Comparison of ENCODE assay signal across 22 cellular contexts in the genomic region with DNA sequence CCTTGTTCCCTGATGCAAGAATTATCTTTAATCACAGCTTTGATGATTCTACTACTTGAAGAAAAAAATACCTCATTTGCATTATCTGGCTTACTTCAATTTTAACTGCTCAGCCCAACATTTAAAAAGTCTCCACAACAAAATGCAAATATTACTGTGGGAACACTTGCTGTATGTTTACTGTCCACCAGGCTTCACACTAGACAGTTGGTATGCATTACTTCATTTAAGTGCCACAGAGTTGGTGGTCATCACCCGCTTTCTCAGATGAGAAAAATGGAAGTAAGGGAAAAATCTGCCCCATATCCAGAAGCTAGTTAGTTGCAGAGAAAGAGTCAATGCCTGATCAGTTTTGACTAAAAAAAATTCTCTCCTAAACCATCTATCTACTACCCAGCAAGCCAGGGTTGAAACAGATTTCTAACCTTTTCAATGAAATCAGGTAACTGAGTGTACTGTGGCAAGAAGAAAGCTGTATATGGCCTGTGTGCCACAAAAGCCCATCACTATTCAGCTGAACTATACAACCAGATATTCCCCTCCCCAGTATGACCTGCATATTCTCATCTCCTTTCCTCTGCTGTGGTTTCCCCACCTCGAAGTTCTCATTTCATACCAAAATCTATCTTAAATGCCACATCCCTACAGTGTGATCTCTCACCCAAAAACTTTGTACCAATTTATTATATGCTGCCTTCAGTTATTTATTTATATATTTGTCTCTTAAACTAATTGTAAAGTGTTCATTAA.
DNase-seq lines count a peak whose midpoint lies in the region; ATAC-seq, FAIRE-seq and TF ChIP-seq lines count a peak whose summit lies in the region.
"Had no signal": no experiment of that assay in that cellular context is flagged by ENCODE, and none has a peak within 500 bp of the region (broad histone marks: within the 10 kb centered on the region; RNA-seq: fewer than 3 reads in every experiment).

No MANE protein-coding gene starts in this region.

- in situ Hi-C loops in GM12878 (cut with MboI): no loop called here

- no peak overlapping the region for H3K4me3 Mint-ChIP-seq in CD4-positive, alpha-beta memory T cell
- peak overlapping the region; percentile 10 for H3K4me3 Mint-ChIP-seq in natural killer cell
- H3K4me3 Mint-ChIP-seq: H9; naive thymus-derived CD4-positive, alpha-beta T cell had no signal

- no peak overlapping the region for H3K4me2 ChIP-seq in GM12878 (ENCODE audit: control insufficient read depth, insufficient read depth)

- no peaks in the 10 kb centered on the region for H3K79me2 ChIP-seq in GM12878 (ENCODE audit: control insufficient read depth, insufficient read depth, low read length)
- H3K79me2 ChIP-seq: parathyroid adenoma had no signal

- FAIRE-seq in GM19239 (lab: Jason Lieb, UNC): peak; percentile 52
- no peak for FAIRE-seq in GM12878 (lab: Jason Lieb, UNC)

- ATAC-seq in GM12878 (peak; percentile 67), natural killer cell (peak; percentile 78 to 90 (median 78))
- ATAC-seq: esophagus mucosa; naive thymus-derived CD4-positive, alpha-beta T cell had no signal

- no peak overlapping the region for H3K4me3 ChIP-seq in CD4-positive, alpha-beta memory T cell (ENCODE audit: low read length in 2 of 2)
- H3K4me3 ChIP-seq in GM12878: no peak overlapping the region
- H3K4me3 ChIP-seq in MG63: no peak overlapping the region
- H3K4me3 ChIP-seq: lung, testis had no signal

- H3K9ac ChIP-seq in GM12878 (ENCODE audit: control insufficient read depth, insufficient read depth, low read length): no peak overlapping the region
- H3K9ac ChIP-seq: parathyroid adenoma had no signal

- H3K36me3 ChIP-seq in CD4-positive, alpha-beta memory T cell (ENCODE audit: insufficient read depth, low read length): peaks cover 13% of the 10 kb centered on the region
- H3K36me3 ChIP-seq in GM12878 (ENCODE audit: control insufficient read depth in 2 of 2, insufficient read depth in 2 of 2, low read length in 1 of 2) (peaks cover 2 to 13% of the 10 kb centered on the region in 2 experiments; a peak in 3 of 4 replicates), MG63 (peaks cover 2% of the 10 kb centered on the region; the same call in 1 of the 2 replicates)

- CTCF ChIA-PET in CD4-positive, alpha-beta memory T cell (lab: Charles Lee; ENCODE audit: partially characterized antibody): interaction anchor here (0.6 kb wide), 1 partner anchor 75 kb away, joined by 3 read pairs; no protein-coding TSS in a partner anchor
- CTCF ChIA-PET in GM12878 (lab: Yijun Ruan, JAX): interaction anchor here (0.7 to 1.6 kb wide), 5 partner anchors 10 to 396 kb away, joined by 3 to 5 read pairs (median 3); no protein-coding TSS in a partner anchor

- no peak for DNase-seq in CD4-positive, alpha-beta memory T cell
- DNase-seq in GM19239 (ENCODE audit: insufficient read length, low spot score): no peak
- no peak for DNase-seq in GM12878 (ENCODE audit: low read depth, low spot score)
- DNase-seq in natural killer cell: no peak
- DNase-seq in MG63: no peak
- DNase-seq in activated gamma-delta T cell (lab: John Stamatoyannopoulos, UW): no peak
- DNase-seq in HuH-7.5 (ENCODE audit: low spot score): no peak
- DNase-seq in activated CD4-positive, alpha-beta T cell treated with anti-CD3 and anti-CD28 coated beads for 1 hour: no peak
- DNase-seq: activated effector memory CD4-positive, alpha-beta T cell treated with anti-CD3 and anti-CD28 coated beads, Interleukin-2, amount 50 U/mL, for 16 hours; GF-D8; H9; MM.1S; naive thymus-derived CD4-positive, alpha-beta T cell; NCI-H1694 treated with DMSO at 0.1 percent for 48 hours; SHP77; stimulated activated CD4-positive, alpha-beta T cell treated with anti-CD3 and anti-CD28 coated beads, Interleukin-4, amount 100 ng/mL, for 1 hour; T-helper 1 cell; testis had no signal

- intact Hi-C loops in CD4-positive, alpha-beta memory T cell (cut with micrococcal nuclease): no loop called here
- intact Hi-C loops in GM12878 (cut with micrococcal nuclease; ENCODE audit: unreplicated experiment) (no loop called here), natural killer cell (cut with micrococcal nuclease) (no loop called here)

- peaks cover 7 to 23% (median 21%) of the 10 kb centered on the region in 4 donors for H3K4me1 Mint-ChIP-seq in CD4-positive, alpha-beta memory T cell
- H3K4me1 Mint-ChIP-seq in natural killer cell: peaks cover 17 to 21% of the 10 kb centered on the region in 2 donors
- H3K4me1 Mint-ChIP-seq: H9 had no signal

- TF ChIP-seq CTCF in GM12878 (IDR thresholded peaks at IDR 0.05 in 2 of 3, conservative IDR thresholded peaks at IDR 0.05 in 1 of 3; ENCODE audit: control insufficient read depth in 2 of 3, extremely low read depth in 1 of 3, insufficient read depth in 1 of 3, low read depth in 3 of 3, low read length in 3 of 3): 0 out of 6 replicates have a peak, but pooled peaks of 1 of the 3 experiments have one; percentile 2
- TF ChIP-seq CTCF in natural killer cell (IDR thresholded peaks at IDR 0.05): no peak

- H3K4me1 ChIP-seq in CD4-positive, alpha-beta memory T cell (ENCODE audit: insufficient read depth, low read length): peaks cover 4% of the 10 kb centered on the region
- H3K4me1 ChIP-seq in GM12878 (ENCODE audit: control insufficient read depth, insufficient read depth, low read length): no peaks in the 10 kb centered on the region; the same call in 1 of the 2 replicates
- H3K4me1 ChIP-seq: parathyroid adenoma, testis had no signal

- no peak for TF ChIP-seq RAD21 in GM12878 (IDR thresholded peaks at IDR 0.05; ENCODE audit: insufficient read depth, low read depth, low read length)

- H3K27ac ChIP-seq in CD4-positive, alpha-beta memory T cell (ENCODE audit: low read depth, low read length): no peak overlapping the region
- H3K27ac ChIP-seq in GM12878 (ENCODE audit: control insufficient read depth, insufficient read depth): no peak overlapping the region
- H3K27ac ChIP-seq: parathyroid adenoma, testis, WERI-Rb-1 had no signal

- H3K9me3 ChIP-seq in CD4-positive, alpha-beta memory T cell (ENCODE audit: control insufficient read depth in 1 of 2, low read length in 2 of 2): no peaks in the 10 kb centered on the region
- no peaks in the 10 kb centered on the region for H3K9me3 ChIP-seq in GM12878 (replicated peaks; ENCODE audit: control insufficient read depth, insufficient read depth, low read length)
- no peaks in the 10 kb centered on the region for H3K9me3 ChIP-seq in MG63
- H3K9me3 ChIP-seq: testis had no signal

- 0% methylated on average over 2 of the region's 2 CpGs for WGBS in GM12878 (ENCODE audit: insufficient coverage, insufficient replicate concordance, low lambda C conversion rate, missing lambda C conversion rate)

- no peaks in the 10 kb centered on the region for H4K20me1 ChIP-seq in GM12878 (ENCODE audit: control insufficient read depth, insufficient read depth)

- H3K27me3 Mint-ChIP-seq in CD4-positive, alpha-beta memory T cell: no peaks in the 10 kb centered on the region
- H3K27me3 Mint-ChIP-seq in natural killer cell (ENCODE audit: low read depth in 2 of 2): no peaks in the 10 kb centered on the region
- H3K27me3 Mint-ChIP-seq: naive thymus-derived CD4-positive, alpha-beta T cell had no signal

- TF ChIP-seq EP300 in GM12878 (IDR thresholded peaks at IDR 0.05; ENCODE audit: borderline replicate concordance in 1 of 2, control insufficient read depth in 1 of 2, low read depth in 2 of 2, low read length in 2 of 2): no peak

- peaks cover 66 to 69% of the 10 kb centered on the region in 2 donors for H3K36me3 Mint-ChIP-seq in CD4-positive, alpha-beta memory T cell
- no peaks in the 10 kb centered on the region for H3K36me3 Mint-ChIP-seq in natural killer cell

- TF ChIP-seq POLR2A in GM12878 (IDR thresholded peaks at IDR 0.05; ENCODE audit: low read depth, low read length): no peak

- H3K27ac Mint-ChIP-seq in CD4-positive, alpha-beta memory T cell: peak overlapping the region in 6 of 7 donors; percentile 0 to 73 (median 29)
- peak overlapping the region; percentile 0 to 56 for H3K27ac Mint-ChIP-seq in natural killer cell
- H3K27ac Mint-ChIP-seq: H9 had no signal

- H3K27me3 ChIP-seq in CD4-positive, alpha-beta memory T cell (ENCODE audit: insufficient read depth, low read length): no peaks in the 10 kb centered on the region
- H3K27me3 ChIP-seq in GM12878 (replicated peaks in 1 of 2; ENCODE audit: control insufficient read depth in 2 of 2, insufficient read depth in 2 of 2, low read length in 1 of 2) (no peaks in the 10 kb centered on the region), MG63 (no peaks in the 10 kb centered on the region)
- H3K27me3 ChIP-seq: testis had no signal

- RAD21 ChIA-PET in GM12878 (lab: Charles Lee; ENCODE audit: unreplicated experiment): interaction anchor here (0.7 to 1.1 kb wide), 2 partner anchors 10 to 11 kb away, joined by 3 read pairs; no protein-coding TSS in a partner anchor

- TSS peak; percentile 23 for BruUV-seq in GM12878 (replicated peaks; lab: Mats Ljungman, UMichigan)

- no peaks in the 10 kb centered on the region for H3K9me3 Mint-ChIP-seq in CD4-positive, alpha-beta memory T cell
- H3K9me3 Mint-ChIP-seq in natural killer cell: no peaks in the 10 kb centered on the region
- H3K9me3 Mint-ChIP-seq: H9 had no signal

- POLR2A ChIA-PET in CD4-positive, alpha-beta memory T cell (lab: Charles Lee; ENCODE audit: partially characterized antibody): interaction anchor here (1.0 kb wide), 1 partner anchor 90 kb away, joined by 4 read pairs; a partner anchor contains a TSS
- POLR2A ChIA-PET in GM12878 (lab: Charles Lee): interaction anchor here (0.6 kb wide), 2 partner anchors 324 to 364 kb away, joined by 3 to 7 read pairs; no protein-coding TSS in a partner anchor

- no peak overlapping the region for H2AFZ ChIP-seq in GM12878 (ENCODE audit: control insufficient read depth, low read depth, low read length)
- H2AFZ ChIP-seq: parathyroid adenoma had no signal

- SMC1A ChIA-PET in GM12878 (lab: Charles Lee; ENCODE audit: uncharacterized antibody, unreplicated experiment): interaction anchor here (0.6 to 2.0 kb wide), 9 partner anchors 10 to 488 kb away, joined by 3 to 8 read pairs (median 4); no protein-coding TSS in a partner anchor

TF ChIP-seq in GM12878, 131 proteins besides CTCF, POLR2A, EP300 and RAD21:
- TF ChIP-seq SREBF2 (IDR thresholded peaks at IDR 0.05; ENCODE audit: low read length) (no peak), SUZ12 (IDR thresholded peaks at IDR 0.05; ENCODE audit: unreplicated experiment) (no peak), PML (IDR thresholded peaks at IDR 0.05; ENCODE audit: low read length) (0 out of 2 replicates have a peak, but pooled peaks have one; percentile 18), GATAD2B (conservative IDR thresholded peaks at IDR 0.05; ENCODE audit: low read depth) (no peak)
